1 cellular context compared by ENCODE assay signal in genomic region chr1:15213333-15213732, GRCh38.
TF ChIP-seq lines count a peak whose summit lies in the region.

No MANE protein-coding gene starts in this region.

TF ChIP-seq in IMR-90, 13 proteins besides CTCF, POLR2A, EP300 and RAD21:
- TF ChIP-seq CEBPB (IDR thresholded peaks at IDR 0.05; ENCODE audit: low read depth, low read length) (no peak), RFX5 (IDR thresholded peaks at IDR 0.05; ENCODE audit: low read depth, low read length) (no peak), USF2 (IDR thresholded peaks at IDR 0.05; ENCODE audit: low read depth, low read length) (no peak), MAFK (IDR thresholded peaks at IDR 0.05; ENCODE audit: low read depth, low read length) (no peak), FOS (IDR thresholded peaks at IDR 0.05; ENCODE audit: low read depth, low read length) (no peak)
